Comparison of ENCODE assay signal across 21 cellular contexts in the genomic region with DNA sequence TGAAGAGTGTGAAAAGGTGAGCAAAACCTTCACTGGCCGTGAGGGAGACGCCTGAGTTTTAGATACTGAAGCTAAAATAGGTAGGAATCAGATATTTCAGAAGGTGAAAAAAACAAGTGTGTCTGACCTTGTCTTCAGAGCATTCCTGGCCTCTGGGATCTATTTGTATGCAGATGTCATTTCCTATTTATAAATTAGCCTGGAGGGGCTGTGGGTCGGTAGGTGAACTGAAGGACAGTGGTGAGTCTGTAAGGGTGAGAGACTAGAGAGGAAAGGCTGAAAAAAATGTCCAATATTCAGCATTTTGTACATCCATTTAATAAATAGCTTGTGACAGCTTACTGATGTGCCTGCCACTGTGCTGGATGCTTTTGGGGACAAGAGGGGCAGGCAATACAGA.
DNase-seq lines count a peak whose midpoint lies in the region; ATAC-seq and TF ChIP-seq lines count a peak whose summit lies in the region.
"Had no signal": no experiment of that assay in that cellular context is flagged by ENCODE, and none has a peak within 500 bp of the region (broad histone marks: within the 10 kb centered on the region; RNA-seq: fewer than 3 reads in every experiment).

No MANE protein-coding gene starts in this region.

- intact Hi-C loops in heart right ventricle (cut with DNase I): loop anchor here in 2 of 10 donors (1.0 to 5.0 kb wide), 2 partner anchors 104 to 105 kb away; no protein-coding TSS in a partner anchor
- intact Hi-C loops in activated CD4-positive, alpha-beta memory T cell treated with anti-CD3 and anti-CD28 coated beads for 36 hours (cut with micrococcal nuclease): no loop called here

- peak overlapping the region; percentile 33; the same call in 1 of the 2 replicates for H3K4me2 ChIP-seq in GM23338
- H3K4me2 ChIP-seq in trophoblast cell (ENCODE audit: low read length): no peak overlapping the region

- no peak overlapping the region for H2AFZ ChIP-seq in GM23338
- no peak overlapping the region for H2AFZ ChIP-seq in trophoblast cell (ENCODE audit: insufficient read depth, low read length, poor library complexity)

- H3K79me1 ChIP-seq in trophoblast cell (ENCODE audit: low read length): peaks cover 2% of the 10 kb centered on the region

- H4K20me1 ChIP-seq in GM23338 (replicated peaks; ENCODE audit: insufficient read depth): no peaks in the 10 kb centered on the region

- no peak overlapping the region for H3K27ac Mint-ChIP-seq in GM23338
- peak overlapping the region; percentile 21 for H3K27ac Mint-ChIP-seq in activated T-helper 17 cell treated with anti-CD3 and anti-CD28 coated beads, Interleukin-2, amount 50 U/mL, for 72 hours
- H3K27ac Mint-ChIP-seq in activated CD4-positive, alpha-beta memory T cell treated with anti-CD3 and anti-CD28 coated beads for 36 hours: no peak overlapping the region
- H3K27ac Mint-ChIP-seq: CD8-positive, alpha-beta memory T cell had no signal

- H3K9me3 ChIP-seq in heart right ventricle (peaks cover 0 to 8% (median 0%) of the 10 kb centered on the region in 11 donors), trophoblast cell (ENCODE audit: insufficient read depth, low read depth, low read length) (no peaks in the 10 kb centered on the region)
- H3K9me3 ChIP-seq: SJCRH30 had no signal

- no peaks in the 10 kb centered on the region for H3F3A ChIP-seq in GM23338 (replicated peaks; ENCODE audit: low read depth)

- no peak overlapping the region for H3K18ac ChIP-seq in trophoblast cell (ENCODE audit: low read length)

- CTCF ChIA-PET in activated CD4-positive, alpha-beta memory T cell treated with anti-CD3 and anti-CD28 coated beads for 36 hours (lab: Charles Lee): no interaction called here

- DNase-seq in GM23338 (ENCODE audit: low spot score) (no peak), heart right ventricle (no peak), trophoblast cell (no peak), retina (no peak)
- no peak for DNase-seq in activated CD4-positive, alpha-beta memory T cell treated with anti-CD3 and anti-CD28 coated beads for 36 hours
- DNase-seq: AML-193; Calu3; CD8-positive, alpha-beta memory T cell; DMS153; KG1; NCI-H1436 treated with DMSO at 0.1 percent for 48 hours; NCI-H1930; NCI-H2227 treated with DMSO at 0.1 percent for 48 hours; NCI-H510A treated with DMSO at 0.1 percent for 48 hours; NCI-H748 treated with DMSO at 0.1 percent for 48 hours; SJCRH30 had no signal

- no peak overlapping the region for H3K23ac ChIP-seq in trophoblast cell (ENCODE audit: low read length)

- no peak overlapping the region for H4K91ac ChIP-seq in trophoblast cell (ENCODE audit: low read depth, low read length)

- H2BK120ac ChIP-seq in trophoblast cell (ENCODE audit: insufficient read depth, low read length, poor library complexity): no peak overlapping the region

- 33 to 36% methylated on average over 3 of the region's 3 CpGs for WGBS in heart right ventricle, 2 donors
- no CpG with 5 or more reads among the region's 3 CpGs for WGBS in trophoblast cell (ENCODE audit: extremely low coverage, insufficient coverage, insufficient read length)

- H4K12ac ChIP-seq in trophoblast cell (ENCODE audit: low read depth, low read length): no peak overlapping the region

- H3K4me1 Mint-ChIP-seq in GM23338: peaks cover 17% of the 10 kb centered on the region
- H3K4me1 Mint-ChIP-seq in activated T-helper 17 cell treated with anti-CD3 and anti-CD28 coated beads, Interleukin-2, amount 50 U/mL, for 72 hours: no peaks in the 10 kb centered on the region
- H3K4me1 Mint-ChIP-seq in activated CD4-positive, alpha-beta memory T cell treated with anti-CD3 and anti-CD28 coated beads for 36 hours (ENCODE audit: low read depth): no peaks in the 10 kb centered on the region
- H3K4me1 Mint-ChIP-seq: CD8-positive, alpha-beta memory T cell had no signal

- no peak overlapping the region for H3K27ac ChIP-seq in GM23338 (ENCODE audit: low read depth)
- H3K27ac ChIP-seq in heart right ventricle: peak overlapping the region in 6 of 10 donors; percentile 63 to 79 (median 72)
- H3K27ac ChIP-seq in trophoblast cell (ENCODE audit: low read depth, low read length): peak overlapping the region; percentile 31
- H3K27ac ChIP-seq: GM23248, SJCRH30 had no signal

- ATAC-seq in GM23338: peak; percentile 45
- no peak for ATAC-seq in activated T-helper 17 cell treated with anti-CD3 and anti-CD28 coated beads, Interleukin-2, amount 50 U/mL, for 72 hours (replicated peaks)
- ATAC-seq in heart right ventricle: peak in 6 of 8 donors; percentile 33 to 78 (median 59)
- no peak for ATAC-seq in GM19397 (IDR thresholded peaks at IDR 0.05; ENCODE audit: unreplicated experiment)
- ATAC-seq: HCT116, Panc1 had no signal

- H3K27me3 Mint-ChIP-seq in GM23338 (ENCODE audit: insufficient read depth, low read depth, poor library complexity): peaks cover 4% of the 10 kb centered on the region
- no peaks in the 10 kb centered on the region for H3K27me3 Mint-ChIP-seq in activated T-helper 17 cell treated with anti-CD3 and anti-CD28 coated beads, Interleukin-2, amount 50 U/mL, for 72 hours
- no peaks in the 10 kb centered on the region for H3K27me3 Mint-ChIP-seq in activated CD4-positive, alpha-beta memory T cell treated with anti-CD3 and anti-CD28 coated beads for 36 hours

- POLR2A ChIA-PET in activated CD4-positive, alpha-beta memory T cell treated with anti-CD3 and anti-CD28 coated beads for 36 hours (lab: Charles Lee): no interaction called here

- peaks cover 19% of the 10 kb centered on the region for H3K4me1 ChIP-seq in GM23338 (ENCODE audit: insufficient read depth)
- H3K4me1 ChIP-seq in heart right ventricle: peaks cover 0 to 22% (median 0%) of the 10 kb centered on the region in 9 donors
- H3K4me1 ChIP-seq in trophoblast cell (ENCODE audit: control insufficient read depth in 1 of 2, insufficient read depth in 2 of 2, low read length in 2 of 2): peaks cover 3 to 11% of the 10 kb centered on the region in 2 experiments
- H3K4me1 ChIP-seq: SJCRH30 had no signal

- no peak overlapping the region for H3K4ac ChIP-seq in trophoblast cell (ENCODE audit: low read depth, low read length)

- H2AK5ac ChIP-seq in trophoblast cell (ENCODE audit: low read length): no peak overlapping the region

- H3K36me3 Mint-ChIP-seq in GM23338 (ENCODE audit: low read depth): no peaks in the 10 kb centered on the region
- no peaks in the 10 kb centered on the region for H3K36me3 Mint-ChIP-seq in activated T-helper 17 cell treated with anti-CD3 and anti-CD28 coated beads, Interleukin-2, amount 50 U/mL, for 72 hours (ENCODE audit: low read depth)
- no peaks in the 10 kb centered on the region for H3K36me3 Mint-ChIP-seq in activated CD4-positive, alpha-beta memory T cell treated with anti-CD3 and anti-CD28 coated beads for 36 hours

- no peaks in the 10 kb centered on the region for H3K79me2 ChIP-seq in GM23338 (replicated peaks; ENCODE audit: insufficient read depth)
- H3K79me2 ChIP-seq in trophoblast cell (ENCODE audit: control insufficient read depth, insufficient read depth, low read length, poor library complexity): no peaks in the 10 kb centered on the region

- no peak overlapping the region for H2BK5ac ChIP-seq in trophoblast cell (ENCODE audit: low read depth, low read length, poor library complexity)

- no peaks in the 10 kb centered on the region; the same call in 2 of the 3 replicates for H3K9me3 Mint-ChIP-seq in GM23338
- H3K9me3 Mint-ChIP-seq in activated T-helper 17 cell treated with anti-CD3 and anti-CD28 coated beads, Interleukin-2, amount 50 U/mL, for 72 hours: no peaks in the 10 kb centered on the region
- no peaks in the 10 kb centered on the region for H3K9me3 Mint-ChIP-seq in activated CD4-positive, alpha-beta memory T cell treated with anti-CD3 and anti-CD28 coated beads for 36 hours
- H3K9me3 Mint-ChIP-seq: CD8-positive, alpha-beta memory T cell had no signal

- no peak overlapping the region for H3K14ac ChIP-seq in trophoblast cell (ENCODE audit: low read length)

- no peak overlapping the region for H3K4me3 Mint-ChIP-seq in GM23338
- no peak overlapping the region for H3K4me3 Mint-ChIP-seq in activated T-helper 17 cell treated with anti-CD3 and anti-CD28 coated beads, Interleukin-2, amount 50 U/mL, for 72 hours
- no peak overlapping the region for H3K4me3 Mint-ChIP-seq in activated CD4-positive, alpha-beta memory T cell treated with anti-CD3 and anti-CD28 coated beads for 36 hours
- H3K4me3 Mint-ChIP-seq: CD8-positive, alpha-beta memory T cell had no signal

- no peak overlapping the region for H4K8ac ChIP-seq in trophoblast cell (ENCODE audit: low read depth, low read length)

- peaks cover 14% of the 10 kb centered on the region; the same call in 1 of the 2 replicates for H3K9me2 ChIP-seq in GM23338 (ENCODE audit: insufficient read depth)

- H3K4me3 ChIP-seq in GM23338 (no peak overlapping the region), heart right ventricle (no peak overlapping the region), trophoblast cell (ENCODE audit: low read depth, low read length) (no peak overlapping the region)
- H3K4me3 ChIP-seq: GM23248, SJCRH30 had no signal

- H3K27me3 ChIP-seq in GM23338 (ENCODE audit: insufficient read depth) (no peaks in the 10 kb centered on the region), heart right ventricle (no peaks in the 10 kb centered on the region), trophoblast cell (ENCODE audit: insufficient read depth, low read length) (no peaks in the 10 kb centered on the region)
- H3K27me3 ChIP-seq: SJCRH30 had no signal

- H3K9ac ChIP-seq in trophoblast cell (ENCODE audit: low read length): no peak overlapping the region
- H3K9ac ChIP-seq: GM23248 had no signal

- TF ChIP-seq CTCF in GM23338 (conservative IDR thresholded peaks at IDR 0.05; ENCODE audit: low read depth in 2 of 2): no peak
- TF ChIP-seq CTCF in heart right ventricle (IDR thresholded peaks at IDR 0.05): no peak

- H3K36me3 ChIP-seq in GM23338 (ENCODE audit: insufficient read depth) (no peaks in the 10 kb centered on the region), heart right ventricle (no peaks in the 10 kb centered on the region), trophoblast cell (ENCODE audit: control insufficient read depth in 1 of 2, insufficient read depth in 2 of 2, low read length in 2 of 2) (no peaks in the 10 kb centered on the region)
- H3K36me3 ChIP-seq: SJCRH30 had no signal

- no peak overlapping the region for H2BK12ac ChIP-seq in trophoblast cell (ENCODE audit: low read length)

TF ChIP-seq in GM23338, 12 proteins besides CTCF, POLR2A, EP300 and RAD21:
- no peak for TF ChIP-seq ZNF331 (CRISPR knock-in tag; IDR thresholded peaks at IDR 0.05; ENCODE audit: low read depth)
- no peak for TF ChIP-seq ZNF114 (CRISPR knock-in tag; IDR thresholded peaks at IDR 0.05)
- no peak for TF ChIP-seq POLR2AphosphoS5 (IDR thresholded peaks at IDR 0.05; ENCODE audit: low read depth)
- TF ChIP-seq EZH2 (IDR thresholded peaks at IDR 0.05; ENCODE audit: low read depth, unreplicated experiment): no peak

Comparison
In these comparisons a context has a peak if more than half of its experiments do, and no peak if none do; other contexts are left out.
1. ATAC-seq: peak in GM23338 (single experiment) and heart right ventricle (6 of 8); none in activated T-helper 17 cell treated with anti-CD3 and anti-CD28 coated beads, Interleukin-2, amount 50 U/mL, for 72 hours (single experiment) and GM19397 (single experiment).